23 cellular contexts compared by ENCODE assay signal in genomic region chr5:38115318-38115827, GRCh38.
"Had no signal": no experiment of that assay in that cellular context is flagged by ENCODE, and none has a peak within 500 bp of the region (broad histone marks: within the 10 kb centered on the region; RNA-seq: fewer than 3 reads in every experiment).

No MANE protein-coding gene starts in this region.

- DNase-seq: IMR-90, Karpas-422, KG1, MG63, NCI-H1092, NCI-H1105 treated with DMSO at 0.1 percent for 48 hours, NCI-H1417 treated with DMSO at 0.1 percent for 48 hours, NCI-H146, NCI-H1694 treated with DMSO at 0.1 percent for 48 hours, NCI-H1930, NCI-H2081, NCI-H2107, NCI-H2227 treated with DMSO at 0.1 percent for 48 hours, NCI-H524, NCI-H526 treated with DMSO at 0.1 percent for 48 hours, NCI-H748 treated with DMSO at 0.1 percent for 48 hours, PC-3, SHP77, SK-N-SH, SW 1271, T-cell had no signal

- H3K36me3 ChIP-seq: MG63 had no signal

- H3K4me3 ChIP-seq: MG63 had no signal

- H3K9ac ChIP-seq: SK-N-SH had no signal

- H3K27ac Mint-ChIP-seq: T-cell had no signal

- ATAC-seq: Panc1, PC-3, T-cell had no signal

- H3K27me3 ChIP-seq: MG63 had no signal

- H3K27ac ChIP-seq: RWPE1 had no signal

- H3K4me3 Mint-ChIP-seq: T-cell had no signal

- H3K9me2 ChIP-seq: SK-N-SH had no signal

- H3K4me2 ChIP-seq: SK-N-SH had no signal

- H3K9me3 ChIP-seq: MG63, SK-N-SH had no signal

- H3K4me1 Mint-ChIP-seq: T-cell had no signal

- H3K36me3 Mint-ChIP-seq: T-cell had no signal

- H3K9me3 Mint-ChIP-seq: T-cell had no signal
